In genomic region chr15:39976291-39977274, GRCh38 we compare ENCODE assay signal across 1 cellular context.
TF ChIP-seq lines count a peak whose summit lies in the region.

No MANE protein-coding gene starts in this region.

TF ChIP-seq in HepG2, 621 proteins besides CTCF, POLR2A, EP300 and RAD21 (continued from another document and continues in another):
- TF ChIP-seq KMT2A (CRISPR knock-in tag; IDR thresholded peaks at IDR 0.05) (0 out of 2 replicates have a peak, but pooled peaks have one; percentile 41), FOXA1 (IDR thresholded peaks at IDR 0.05) (no peak), FOXA1 (CRISPR knock-in tag; IDR thresholded peaks at IDR 0.05) (no peak), GABPB1 (CRISPR knock-in tag; IDR thresholded peaks at IDR 0.05) (peak; percentile 61; the same call in 1 of the 2 replicates), ELF3 (CRISPR knock-in tag; IDR thresholded peaks at IDR 0.05) (peak; percentile 46; the same call in 1 of the 2 replicates), HMGXB4 (CRISPR knock-in tag; IDR thresholded peaks at IDR 0.05; ENCODE audit: borderline replicate concordance in 1 of 2, low read depth in 1 of 2) (peak; percentile 49 to 55; a peak in 2 of 4 replicates), PAWR (CRISPR knock-in tag; IDR thresholded peaks at IDR 0.05; ENCODE audit: borderline replicate concordance) (no peak), ZNF563 (CRISPR knock-in tag; IDR thresholded peaks at IDR 0.05) (peak; percentile 63; the same call in 1 of the 2 replicates), ARID4A (CRISPR knock-in tag; IDR thresholded peaks at IDR 0.05; ENCODE audit: borderline replicate concordance) (peak; percentile 42; the same call in 1 of the 2 replicates), YEATS4 (CRISPR knock-in tag; IDR thresholded peaks at IDR 0.05; ENCODE audit: borderline replicate concordance) (peak; percentile 25; the same call in 1 of the 2 replicates), TFDP2 (CRISPR knock-in tag; IDR thresholded peaks at IDR 0.05) (no peak), NRL (CRISPR knock-in tag; IDR thresholded peaks at IDR 0.05; ENCODE audit: borderline replicate concordance) (peak; percentile 23; the same call in 1 of the 2 replicates), MIER2 (CRISPR knock-in tag; IDR thresholded peaks at IDR 0.05) (no peak), HCFC1 (IDR thresholded peaks at IDR 0.05; ENCODE audit: low read depth, low read length) (no peak), ZMYM4 (CRISPR knock-in tag; IDR thresholded peaks at IDR 0.05) (peak; percentile 41), NFE2 (CRISPR knock-in tag; IDR thresholded peaks at IDR 0.05) (no peak), ZNF207 (IDR thresholded peaks at IDR 0.05; ENCODE audit: borderline replicate concordance) (no peak), HNRNPLL (IDR thresholded peaks at IDR 0.05; ENCODE audit: low read depth, low read length, poor library complexity, severe bottlenecking) (peak; percentile 73), ZNF407 (CRISPR knock-in tag; IDR thresholded peaks at IDR 0.05; ENCODE audit: not compliant biosample characterization) (peak; percentile 64), RNF2 (conservative IDR thresholded peaks at IDR 0.05; ENCODE audit: low read depth) (0 out of 2 replicates have a peak, but pooled peaks have one; percentile 40), ZNF550 (CRISPR knock-in tag; IDR thresholded peaks at IDR 0.05; ENCODE audit: borderline replicate concordance) (no peak), NFRKB (IDR thresholded peaks at IDR 0.05) (no peak), ZNF263 (CRISPR knock-in tag; IDR thresholded peaks at IDR 0.05) (peak; percentile 61; the same call in 1 of the 2 replicates), RBFOX2 (IDR thresholded peaks at IDR 0.05; ENCODE audit: low read depth, low read length) (peak; percentile 74), PCBP2 (optimal IDR thresholded peaks at IDR 0.05; ENCODE audit: low read depth, low read length, poor library complexity, severe bottlenecking) (no peak), AGO2 (optimal IDR thresholded peaks at IDR 0.05; ENCODE audit: low read depth, low read length) (peak; percentile 64), PLSCR1 (CRISPR knock-in tag; IDR thresholded peaks at IDR 0.05; ENCODE audit: borderline replicate concordance) (no peak), ZNF687 (CRISPR knock-in tag; IDR thresholded peaks at IDR 0.05) (peak; percentile 92), ZNF256 (CRISPR knock-in tag; conservative IDR thresholded peaks at IDR 0.05) (no peak), CBX1 (IDR thresholded peaks at IDR 0.05; ENCODE audit: low read depth) (no peak), SP5 (CRISPR knock-in tag; IDR thresholded peaks at IDR 0.05; ENCODE audit: borderline replicate concordance, low read depth) (no peak), PHF8 (CRISPR knock-in tag; IDR thresholded peaks at IDR 0.05) (no peak), HOXA7 (CRISPR knock-in tag; IDR thresholded peaks at IDR 0.05) (no peak), CREB1 (IDR thresholded peaks at IDR 0.05) (peak; percentile 53), CREB1 (CRISPR knock-in tag; IDR thresholded peaks at IDR 0.05) (no peak), ZNF710 (CRISPR knock-in tag; IDR thresholded peaks at IDR 0.05; ENCODE audit: borderline replicate concordance) (peak; percentile 93), MAX (IDR thresholded peaks at IDR 0.05) (0 out of 2 replicates have a peak, but pooled peaks have one; percentile 12)
